17 cellular contexts compared by ENCODE assay signal in the genomic region with DNA sequence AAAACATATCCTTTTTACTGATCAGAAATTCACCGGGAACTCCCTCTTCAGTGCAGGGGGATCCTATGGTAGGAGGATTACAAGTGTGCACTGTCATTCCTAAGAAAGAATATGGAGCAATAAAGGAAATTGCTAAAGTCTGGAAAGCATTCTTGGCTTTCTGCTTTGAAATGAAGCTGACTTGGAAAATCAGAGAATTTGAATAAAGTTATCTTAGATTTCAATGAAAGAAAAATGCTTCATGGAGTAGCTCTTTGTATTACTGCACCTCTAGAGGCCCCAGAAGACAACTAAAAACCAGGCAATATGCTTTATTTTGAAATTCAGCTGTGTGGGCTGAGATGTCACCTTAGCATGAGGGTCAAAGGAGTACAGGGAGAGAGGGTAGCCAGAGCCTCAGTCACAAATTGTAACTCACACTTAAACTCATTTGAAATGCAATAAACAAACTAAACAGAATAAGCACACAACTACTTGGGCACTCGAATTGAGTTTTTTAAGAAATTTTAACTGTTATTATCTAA.
"Had no signal": no experiment of that assay in that cellular context is flagged by ENCODE, and none has a peak within 500 bp of the region (broad histone marks: within the 10 kb centered on the region; RNA-seq: fewer than 3 reads in every experiment).

No MANE protein-coding gene starts in this region.

- DNase-seq: activated CD4-positive, alpha-beta memory T cell treated with anti-CD3 and anti-CD28 coated beads for 36 hours; activated CD4-positive, alpha-beta T cell treated with anti-CD3 and anti-CD28 coated beads for 4 hours; activated gamma-delta T cell treated with Interleukin-2 at 50 U/mL for 16 hours; activated T-cell treated with anti-CD3 and anti-CD28 coated beads for 4 hours; amniotic stem cell; colonic mucosa; erythroblast; foreskin keratinocyte; left cardiac atrium; lower lobe of right lung; stimulated activated CD4-positive, alpha-beta T cell treated with anti-CD3 and anti-CD28 coated beads, Interleukin-15, amount 100 ng/mL, for 24 hours; stimulated activated CD4-positive, alpha-beta T cell treated with anti-CD3 and anti-CD28 coated beads, Interleukin-2, amount 100 ng/mL, for 48 hours; stimulated activated naive CD8-positive, alpha-beta T cell treated with anti-CD3 and anti-CD28 coated beads, Interleukin-15, amount 100 ng/mL, for 72 hours had no signal

- H3K27me3 ChIP-seq: colonic mucosa, foreskin keratinocyte, hepatocyte had no signal

- H3K4me1 ChIP-seq: colonic mucosa, foreskin keratinocyte, lower lobe of right lung had no signal

- H3K36me3 ChIP-seq: colonic mucosa, lower lobe of right lung had no signal

- H3K27ac ChIP-seq: colonic mucosa, foreskin keratinocyte, hepatocyte, lower lobe of right lung, skin epidermis had no signal

- H3K4me3 ChIP-seq: colonic mucosa, hepatocyte, lower lobe of right lung, skin epidermis had no signal

- H3K4me2 ChIP-seq: hepatocyte had no signal

- ATAC-seq: activated naive CD4-positive, alpha-beta T cell treated with anti-CD3 and anti-CD28 coated beads, Interleukin-2, amount 50 U/mL, for 72 hours; foreskin keratinocyte; lower lobe of right lung; stimulated activated naive CD8-positive, alpha-beta T cell treated with anti-CD3 and anti-CD28 coated beads, Interleukin-15, amount 100 ng/mL, for 72 hours; WTC11 had no signal

- H2AFZ ChIP-seq: hepatocyte had no signal

- H3K9me3 ChIP-seq: colonic mucosa, lower lobe of right lung had no signal
